25 cellular contexts compared by ENCODE assay signal in the genomic region with DNA sequence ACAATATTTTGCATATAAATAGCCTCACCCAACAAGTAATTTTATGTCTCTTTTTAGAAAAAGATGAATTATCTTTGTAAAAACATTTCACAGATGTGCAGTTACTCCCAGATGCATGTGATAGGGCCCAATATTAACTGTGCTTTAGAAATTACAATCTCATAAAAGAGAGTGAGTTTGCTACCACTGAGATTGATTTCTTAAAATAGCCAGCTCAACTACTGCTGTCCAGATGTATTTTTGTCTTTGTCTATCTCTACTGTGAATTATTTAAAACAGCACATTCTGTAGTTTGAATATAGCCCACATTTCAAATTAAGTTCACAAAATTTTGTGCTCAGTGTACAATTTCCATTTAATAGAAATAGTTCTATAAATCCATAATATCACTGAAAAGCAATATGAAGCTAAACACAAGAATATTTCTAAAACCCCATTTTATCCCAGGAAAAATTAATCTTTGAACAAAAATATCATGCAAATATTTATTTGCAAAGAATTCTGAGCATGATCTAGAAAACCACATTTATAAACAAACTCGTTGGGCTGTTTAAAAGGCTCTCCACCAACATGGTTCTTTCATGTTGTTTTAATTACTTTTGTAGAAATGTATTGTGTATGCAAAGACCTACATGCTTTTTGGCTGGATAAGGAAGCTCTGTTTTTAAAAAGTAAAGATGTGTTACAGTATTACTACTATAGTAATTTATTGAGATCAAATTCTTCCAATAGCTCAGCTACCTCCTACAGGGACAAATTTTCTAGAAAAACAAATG.
"Had no signal": no experiment of that assay in that cellular context is flagged by ENCODE, and none has a peak within 500 bp of the region (broad histone marks: within the 10 kb centered on the region; RNA-seq: fewer than 3 reads in every experiment).

No MANE protein-coding gene starts in this region.

- H3K4me3 Mint-ChIP-seq: activated B cell treated with CpG ODN at 0.5 μM for 24 hours; activated CD8-positive, alpha-beta T cell treated with anti-CD3 and anti-CD28 coated beads for 36 hours; activated naive CD4-positive, alpha-beta T cell treated with anti-CD3 and anti-CD28 coated beads, Interleukin-2, amount 50 U/mL, for 24 hours; activated naive CD8-positive, alpha-beta T cell treated with anti-CD3 and anti-CD28 coated beads, Interleukin-2, amount 50 U/mL, for 24 hours; immature natural killer cell; naive B cell; T-helper 2 cell treated with Interferon-gamma antibody and Interleukin-4, amounts not matched to agents 5 μg/mL and 100 μg/mL, for 36 hours had no signal

- ATAC-seq: activated CD8-positive, alpha-beta T cell treated with anti-CD3 and anti-CD28 coated beads for 36 hours; activated naive CD8-positive, alpha-beta T cell treated with anti-CD3 and anti-CD28 coated beads, Interleukin-2, amount 50 U/mL, for 24 hours; foreskin keratinocyte; lower lobe of right lung; psoas muscle had no signal

- DNase-seq: activated B cell treated with CpG ODN at 0.5 μM for 24 hours; activated CD4-positive, alpha-beta T cell treated with anti-CD3 and anti-CD28 coated beads, Interleukin-2, amount 50 U/mL, for 1 hour; activated CD8-positive, alpha-beta T cell treated with anti-CD3 and anti-CD28 coated beads for 36 hours; activated naive CD8-positive, alpha-beta T cell treated with anti-CD3 and anti-CD28 coated beads, Interleukin-2, amount 50 U/mL, for 24 hours; activated T-cell treated with anti-CD3 and anti-CD28 coated beads, Interleukin-2, amount 50 U/mL, for 48 hours; anterior cingulate cortex; cerebellar nuclear complex; esophagus squamous epithelium; foreskin keratinocyte; heart left ventricle; hypothalamus; immature natural killer cell; lower lobe of right lung; mesendoderm; naive B cell; psoas muscle; stimulated activated naive CD4-positive, alpha-beta T cell; T-helper 1 cell had no signal

- H2AFZ ChIP-seq: parathyroid adenoma had no signal

- H3K27me3 Mint-ChIP-seq: activated naive CD8-positive, alpha-beta T cell treated with anti-CD3 and anti-CD28 coated beads, Interleukin-2, amount 50 U/mL, for 24 hours had no signal

- H3K4me3 ChIP-seq: esophagus squamous epithelium, heart left ventricle, lower lobe of right lung, psoas muscle, suprapubic skin, tibial nerve had no signal

- H3K27ac Mint-ChIP-seq: activated B cell treated with CpG ODN at 0.5 μM for 24 hours; activated CD8-positive, alpha-beta T cell treated with anti-CD3 and anti-CD28 coated beads for 36 hours; activated naive CD4-positive, alpha-beta T cell treated with anti-CD3 and anti-CD28 coated beads, Interleukin-2, amount 50 U/mL, for 24 hours; activated naive CD8-positive, alpha-beta T cell treated with anti-CD3 and anti-CD28 coated beads, Interleukin-2, amount 50 U/mL, for 24 hours; activated T-helper 2 cell treated with anti-CD3 and anti-CD28 coated beads, Interferon-gamma antibody, Interleukin-2, Interleukin-4, amounts not matched to agents 10 μg/mL and 5 μg/mL and 100 μg/mL, durations not matched to agents 14 hours and 24 hours and 36 hours; immature natural killer cell; naive B cell; T-helper 2 cell treated with Interferon-gamma antibody and Interleukin-4, amounts not matched to agents 5 μg/mL and 100 μg/mL, for 36 hours had no signal

- H3K9me3 ChIP-seq: esophagus squamous epithelium, heart left ventricle, lower lobe of right lung, psoas muscle, suprapubic skin, tibial nerve had no signal

- H3K4me1 ChIP-seq: foreskin keratinocyte, lower lobe of right lung, parathyroid adenoma, psoas muscle, suprapubic skin had no signal

- H3K36me3 Mint-ChIP-seq: activated naive CD4-positive, alpha-beta T cell treated with anti-CD3 and anti-CD28 coated beads, Interleukin-2, amount 50 U/mL, for 24 hours; immature natural killer cell; naive B cell had no signal

- H3K36me3 ChIP-seq: esophagus squamous epithelium, heart left ventricle, lower lobe of right lung, suprapubic skin, tibial nerve had no signal

- H3K79me2 ChIP-seq: parathyroid adenoma had no signal

- H3K4me1 Mint-ChIP-seq: activated B cell treated with CpG ODN at 0.5 μM for 24 hours; activated naive CD4-positive, alpha-beta T cell treated with anti-CD3 and anti-CD28 coated beads, Interleukin-2, amount 50 U/mL, for 24 hours; activated naive CD8-positive, alpha-beta T cell treated with anti-CD3 and anti-CD28 coated beads, Interleukin-2, amount 50 U/mL, for 24 hours; immature natural killer cell; naive B cell had no signal

- H3K9me3 Mint-ChIP-seq: activated B cell treated with CpG ODN at 0.5 μM for 24 hours; activated CD8-positive, alpha-beta T cell treated with anti-CD3 and anti-CD28 coated beads for 36 hours; activated naive CD4-positive, alpha-beta T cell treated with anti-CD3 and anti-CD28 coated beads, Interleukin-2, amount 50 U/mL, for 24 hours; activated T-helper 2 cell treated with anti-CD3 and anti-CD28 coated beads, Interferon-gamma antibody, Interleukin-2, Interleukin-4, amounts not matched to agents 10 μg/mL and 5 μg/mL and 100 μg/mL, durations not matched to agents 14 hours and 24 hours and 36 hours; T-helper 2 cell treated with Interferon-gamma antibody and Interleukin-4, amounts not matched to agents 5 μg/mL and 100 μg/mL, for 36 hours had no signal

- H3K9ac ChIP-seq: parathyroid adenoma had no signal

- H3K27me3 ChIP-seq: esophagus squamous epithelium, heart left ventricle, suprapubic skin, tibial nerve had no signal

- H3K27ac ChIP-seq: epithelial cell of prostate, esophagus squamous epithelium, foreskin keratinocyte, lower lobe of right lung, parathyroid adenoma, psoas muscle, suprapubic skin, tibial nerve had no signal
